Comparison of ENCODE assay signal across 17 cellular contexts in the genomic region with DNA sequence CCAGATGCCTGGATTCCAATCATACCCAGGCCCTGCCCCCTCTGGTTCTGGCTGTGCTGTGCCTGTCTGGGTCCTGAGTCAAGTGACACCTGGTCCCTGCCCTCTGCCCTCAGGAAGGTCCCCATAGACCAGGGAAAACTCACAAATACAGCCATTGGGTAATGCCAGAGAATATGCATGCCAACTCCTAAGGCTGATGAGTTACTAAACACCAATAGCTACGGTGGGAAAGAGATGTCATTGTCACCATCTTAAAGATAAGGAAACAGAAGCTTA. TPM values are rescaled to one million over a fixed set of nuclear protein-coding genes. Genes with fewer than 3 reads are reported as not detected.
A peak's percentile ranks its signal among the peaks of the same experiment; 100 is the strongest.
DNase-seq lines count a peak whose midpoint lies in the region; ATAC-seq, FAIRE-seq and TF ChIP-seq lines count a peak whose summit lies in the region.
"Had no signal": no experiment of that assay in that cellular context is flagged by ENCODE, and none has a peak within 500 bp of the region (broad histone marks: within the 10 kb centered on the region; RNA-seq: fewer than 3 reads in every experiment).

No MANE protein-coding gene starts in this region.

- H3K79me2 ChIP-seq in K562 (ENCODE audit: control insufficient read depth, insufficient read depth, low read length): no peaks in the 10 kb centered on the region
- peaks cover 2% of the 10 kb centered on the region for H3K79me2 ChIP-seq in trophoblast cell (ENCODE audit: control insufficient read depth, insufficient read depth, low read length, poor library complexity)

- H3K9me1 ChIP-seq in K562 (ENCODE audit: control insufficient read depth, insufficient read depth, low read length): peaks cover 5% of the 10 kb centered on the region

- H3K79me1 ChIP-seq in trophoblast cell (ENCODE audit: low read length) (peaks cover 13% of the 10 kb centered on the region), mesenchymal stem cell (replicated peaks; ENCODE audit: low read length, poor library complexity, severe bottlenecking) (no peaks in the 10 kb centered on the region)

- H3K36me3 ChIP-seq in K562 (ENCODE audit: control insufficient read depth, insufficient read depth, low read length): no peaks in the 10 kb centered on the region
- peaks cover 0 to 2% of the 10 kb centered on the region in 2 experiments for H3K36me3 ChIP-seq in trophoblast cell (ENCODE audit: control insufficient read depth in 1 of 2, insufficient read depth in 2 of 2, low read length in 2 of 2)
- no peaks in the 10 kb centered on the region for H3K36me3 ChIP-seq in esophagus squamous epithelium
- no peaks in the 10 kb centered on the region for H3K36me3 ChIP-seq in mesenchymal stem cell (ENCODE audit: control insufficient read depth in 1 of 2, insufficient read depth in 2 of 2, low read depth in 1 of 2, low read length in 2 of 2)
- H3K36me3 ChIP-seq: HAP-1 had no signal

- CTCF ChIA-PET in K562 (lab: Yijun Ruan, JAX; ENCODE audit: low intra/inter-chr PET ratio): no interaction called here
- CTCF ChIA-PET in HEK293T (lab: Yijun Ruan, JAX): interaction anchor here (0.5 kb wide), 1 partner anchor 92 kb away, joined by 3 read pairs; no protein-coding TSS in a partner anchor

- DNase-seq in ELF-1 (ENCODE audit: low read depth, low spot score) (peak; percentile 27), K562 (ENCODE audit: extremely low read depth in 1 of 4, low spot score in 3 of 4) (no peak), left lobe of liver (ENCODE audit: low spot score) (no peak), trophoblast cell (peak in 1 of 2 donors; percentile 13), esophagus squamous epithelium (lab: John Stamatoyannopoulos, UW) (no peak), HEK293T (ENCODE audit: extremely low spot score) (no peak), mesenchymal stem cell (no peak)
- DNase-seq: ACHN; AML-193; Calu3; CD4-positive, alpha-beta memory T cell; DMS79 treated with DMSO at 0.1 percent for 48 hours; GM23248 had no signal

- no peak for TF ChIP-seq CTCF in K562 (IDR thresholded peaks at IDR 0.05 in 2 of 3, conservative IDR thresholded peaks at IDR 0.05 in 1 of 3; ENCODE audit: insufficient read depth in 2 of 3, low read depth in 1 of 3, low read length in 3 of 3)
- TF ChIP-seq CTCF in esophagus squamous epithelium (IDR thresholded peaks at IDR 0.05): no peak

- H3K4me3 ChIP-seq in K562 (peak overlapping the region; percentile 3; the same call in 1 of the 2 replicates), trophoblast cell (ENCODE audit: low read depth, low read length) (no peak overlapping the region), esophagus squamous epithelium (no peak overlapping the region), mesenchymal stem cell (ENCODE audit: insufficient read depth in 1 of 2, low read depth in 1 of 2, low read length in 2 of 2) (no peak overlapping the region)
- H3K4me3 ChIP-seq: GM23248, HAP-1 had no signal

- no peak overlapping the region for H2BK15ac ChIP-seq in mesenchymal stem cell (ENCODE audit: low read depth, poor library complexity, severe bottlenecking)

- TF ChIP-seq POLR2A in K562 (conservative IDR thresholded peaks at IDR 0.05) (no peak), esophagus squamous epithelium (IDR thresholded peaks at IDR 0.05) (no peak)

- no peak overlapping the region for H2BK12ac ChIP-seq in trophoblast cell (ENCODE audit: low read length)
- H2BK12ac ChIP-seq in mesenchymal stem cell (ENCODE audit: low read length in 2 of 2): no peak overlapping the region

- no peak overlapping the region for H2AK5ac ChIP-seq in trophoblast cell (ENCODE audit: low read length)
- H2AK5ac ChIP-seq in mesenchymal stem cell (ENCODE audit: low read length, severe bottlenecking): no peak overlapping the region

- no TSS peak for BruUV-seq in K562 (replicated peaks; lab: Mats Ljungman, UMichigan)

- POLR2A ChIA-PET in K562 (lab: Yijun Ruan, JAX) (interaction anchor here (0.6 to 1.1 kb wide), 2 partner anchors 78 to 612 kb away, joined by 3 read pairs; no protein-coding TSS in a partner anchor), HEK293T (lab: Yijun Ruan, JAX) (interaction anchor here (1.3 kb wide), 1 partner anchor 43 kb away, joined by 3 read pairs; the partner anchor contains the start of gene ZNF273)

- H2BK5ac ChIP-seq in trophoblast cell (ENCODE audit: low read depth, low read length, poor library complexity) (no peak overlapping the region), mesenchymal stem cell (ENCODE audit: low read depth, low read length, poor library complexity, severe bottlenecking) (no peak overlapping the region)

- FAIRE-seq in K562 (lab: Jason Lieb, UNC): no peak
- FAIRE-seq: A204.1, G401.6, GM12891 had no signal

- intact Hi-C loops in K562 (cut with micrococcal nuclease): loop anchor here (5.0 kb wide), 2 partner anchors 43 to 308 kb away; partner anchors contain the start of gene ZNF273
- intact Hi-C loops in esophagus squamous epithelium (cut with DNase I): no loop called here

- H3K27ac ChIP-seq in K562 (ENCODE audit: extremely low read depth, low read depth, low read length) (peak overlapping the region; percentile 88), trophoblast cell (ENCODE audit: low read depth, low read length) (no peak overlapping the region), esophagus squamous epithelium (peak overlapping the region in 2 of 4 donors; percentile 51 to 58), mesenchymal stem cell (ENCODE audit: low read length, poor library complexity, severe bottlenecking) (no peak overlapping the region)
- H3K27ac ChIP-seq: GM23248 had no signal

- peaks cover 21 to 41% of the 10 kb centered on the region in 2 experiments for H3K4me1 ChIP-seq in K562 (replicated peaks in 1 of 2; ENCODE audit: control insufficient read depth in 2 of 2, insufficient read depth in 2 of 2, low read length in 2 of 2)
- H3K4me1 ChIP-seq in trophoblast cell (ENCODE audit: control insufficient read depth in 1 of 2, insufficient read depth in 2 of 2, low read length in 2 of 2): peaks cover 30 to 31% of the 10 kb centered on the region in 2 experiments
- H3K4me1 ChIP-seq in esophagus squamous epithelium: peaks cover 11 to 33% (median 13%) of the 10 kb centered on the region in 3 donors
- peaks cover 5% of the 10 kb centered on the region for H3K4me1 ChIP-seq in mesenchymal stem cell (ENCODE audit: control insufficient read depth, insufficient read depth, low read depth, low read length)
- H3K4me1 ChIP-seq: HAP-1 had no signal

- H3K9ac ChIP-seq in K562 (ENCODE audit: insufficient read depth in 1 of 2, low read depth in 2 of 2, low read length in 2 of 2): peak overlapping the region; percentile 66 to 68; a peak in 3 of 4 replicates
- no peak overlapping the region for H3K9ac ChIP-seq in trophoblast cell (ENCODE audit: low read length)
- no peak overlapping the region for H3K9ac ChIP-seq in mesenchymal stem cell (ENCODE audit: low read length)
- H3K9ac ChIP-seq: GM23248 had no signal

- ATAC-seq in K562 (peak; percentile 14), left lobe of liver (peak; percentile 61)

- TF ChIP-seq EP300 in K562 (IDR thresholded peaks at IDR 0.05; ENCODE audit: low read length): no peak

- H4K8ac ChIP-seq in trophoblast cell (ENCODE audit: low read depth, low read length): no peak overlapping the region
- no peak overlapping the region for H4K8ac ChIP-seq in mesenchymal stem cell (ENCODE audit: low read length)

- H2AFZ ChIP-seq in K562 (ENCODE audit: low read depth, low read length) (0 out of 2 replicates have a peak overlapping the region, but pooled peaks have one; percentile 17), trophoblast cell (ENCODE audit: insufficient read depth, low read length, poor library complexity) (no peak overlapping the region), mesenchymal stem cell (ENCODE audit: low read depth, low read length) (no peak overlapping the region)
- H2AFZ ChIP-seq: GM23248 had no signal

- no peak for TF ChIP-seq RAD21 in K562 (CRISPR knock-in tag; conservative IDR thresholded peaks at IDR 0.05 in 1 of 2, IDR thresholded peaks at IDR 0.05 in 1 of 2)

- H2BK120ac ChIP-seq in trophoblast cell (ENCODE audit: insufficient read depth, low read length, poor library complexity): no peak overlapping the region
- no peak overlapping the region for H2BK120ac ChIP-seq in mesenchymal stem cell (ENCODE audit: low read depth, low read length)

- H3K4ac ChIP-seq in trophoblast cell (ENCODE audit: low read depth, low read length) (no peak overlapping the region), mesenchymal stem cell (ENCODE audit: low read depth in 1 of 2, low read length in 2 of 2) (no peak overlapping the region)

- no peaks in the 10 kb centered on the region for H4K20me1 ChIP-seq in K562 (replicated peaks; ENCODE audit: control insufficient read depth, insufficient read depth, low read length)

- H3K18ac ChIP-seq in trophoblast cell (ENCODE audit: low read length) (no peak overlapping the region), mesenchymal stem cell (ENCODE audit: low read depth in 1 of 2, low read length in 2 of 2) (no peak overlapping the region)

- in situ Hi-C loops in K562 (cut with MboI): loop anchor here (5.0 kb wide), 1 partner anchor 277 kb away; no protein-coding TSS in a partner anchor

- H3K27me3 ChIP-seq in K562 (ENCODE audit: control insufficient read depth in 2 of 2, insufficient read depth in 2 of 2, low read length in 2 of 2): no peaks in the 10 kb centered on the region
- H3K27me3 ChIP-seq in trophoblast cell (ENCODE audit: insufficient read depth, low read length): no peaks in the 10 kb centered on the region
- peaks cover 0 to 42% (median 7%) of the 10 kb centered on the region in 4 donors for H3K27me3 ChIP-seq in esophagus squamous epithelium
- peaks cover 11 to 36% of the 10 kb centered on the region in 2 experiments for H3K27me3 ChIP-seq in mesenchymal stem cell (ENCODE audit: control insufficient read depth in 1 of 2, insufficient read depth in 1 of 2, low read length in 2 of 2)

- H3K9me3 ChIP-seq in K562 (replicated peaks; ENCODE audit: control insufficient read depth, insufficient read depth, low read depth, low read length) (peaks cover 22% of the 10 kb centered on the region), trophoblast cell (ENCODE audit: insufficient read depth, low read depth, low read length) (peaks cover 3% of the 10 kb centered on the region), esophagus squamous epithelium (no peaks in the 10 kb centered on the region), mesenchymal stem cell (ENCODE audit: control insufficient read depth, low read length) (no peaks in the 10 kb centered on the region)
- H3K9me3 ChIP-seq: HAP-1 had no signal

- peak overlapping the region; percentile 80 for H3K4me2 ChIP-seq in K562 (ENCODE audit: insufficient read depth, low read length)
- peak overlapping the region; percentile 11 for H3K4me2 ChIP-seq in trophoblast cell (ENCODE audit: low read length)
- no peak overlapping the region for H3K4me2 ChIP-seq in mesenchymal stem cell (ENCODE audit: low read length, poor library complexity, severe bottlenecking)

- H3K23ac ChIP-seq in trophoblast cell (ENCODE audit: low read length): no peak overlapping the region
- no peak overlapping the region for H3K23ac ChIP-seq in mesenchymal stem cell (ENCODE audit: low read length in 2 of 2)

- H4K91ac ChIP-seq in trophoblast cell (ENCODE audit: low read depth, low read length): peak overlapping the region; percentile 45
- no peak overlapping the region for H4K91ac ChIP-seq in mesenchymal stem cell (ENCODE audit: low read length)

- H4K12ac ChIP-seq in trophoblast cell (ENCODE audit: low read depth, low read length): no peak overlapping the region

- no peak overlapping the region for H3K14ac ChIP-seq in trophoblast cell (ENCODE audit: low read length)
- H3K14ac ChIP-seq in mesenchymal stem cell (ENCODE audit: low read length in 2 of 2): no peak overlapping the region

- 7% methylated on average over 1 of the region's 1 CpG for WGBS in K562 (ENCODE audit: insufficient coverage, low coverage, missing lambda C conversion rate)
- no CpG with 5 or more reads among the region's 1 CpG for WGBS in trophoblast cell (ENCODE audit: extremely low coverage, insufficient coverage, insufficient read length)
- 31 to 43% methylated on average over 1 of the region's 1 CpG for WGBS in esophagus squamous epithelium, 2 donors
- WGBS in mesenchymal stem cell: 69% methylated on average over 1 of the region's 1 CpG

RNA-seq across cellular contexts. Expression of gene ZNF273, which starts 42.3 kb away (rescaled TPM):
- 15.0 and 51.2 TPM in 2 replicates for total RNA-seq in K562 (2011; cell fraction: chromatin; rRNA removed; ENCODE audit: low replicate concordance)
- 11.5 and 16.4 TPM in 2 replicates for total RNA-seq in K562 (2011; cell fraction: nucleolus; rRNA removed)
- 27.9 and 35.1 TPM in 2 replicates for total RNA-seq in K562 (2011; cell fraction: nucleoplasm; rRNA removed)
- total RNA-seq in K562 (2014; rRNA removed) (16.9 and 18.2 TPM in 2 replicates), K562 (2014; rRNA removed; fragmentation: Illumina TruSeq; extraction: Trizol) (29.5 and 33.1 TPM in 2 replicates), K562 (2015; rRNA removed; fragmentation: Illumina TruSeq; extraction: Trizol) (21.3 and 26.1 TPM in 2 replicates), K562 (2021) (14.7 and 15.6 TPM in 2 replicates), left lobe of liver (0.48 TPM), esophagus squamous epithelium (10 to 100 TPM in 3 of 4 donors, 1 to 10 TPM in 1; 8.0 to 43.3 (median 14.0) TPM)
- polyA plus RNA-seq in K562 (2011; rRNA removed) (18.1 and 20.7 TPM in 2 replicates), K562 (2014; fragmentation: Illumina TruSeq; extraction: Trizol) (19.5 and 20.8 TPM in 2 replicates), K562 (2014; fragmentation: Nextera tagmentation; extraction: Ambion mirVana) (10 to 100 TPM; 20.2 to 37.0 TPM), K562 (2014; rRNA removed) (13.3 and 14.8 TPM in 2 replicates)
- polyA plus RNA-seq in K562 (2011; cell fraction: cytosol; rRNA removed): 6.7 and 10.2 TPM in 2 replicates
- 6.4 and 6.8 TPM in 2 replicates for polyA plus RNA-seq in K562 (2011; cell fraction: nucleus; rRNA removed)
- 9.8 and 13.5 TPM in 2 replicates for polyA plus RNA-seq in K562 (2012)
- 25.1 and 37.0 TPM in 2 replicates for polyA minus RNA-seq in K562 (2011; rRNA and poly(A)+ RNA removed)
- 12.7 and 14.8 TPM in 2 replicates for polyA minus RNA-seq in K562 (2011; cell fraction: cytosol; rRNA and poly(A)+ RNA removed)
- polyA minus RNA-seq in K562 (2011; cell fraction: nucleus; rRNA and poly(A)+ RNA removed): 11.2 and 20.3 TPM in 2 replicates
- polyA plus RNA-seq in trophoblast cell (2013): 6.1 and 6.4 TPM in 2 replicates
- polyA plus RNA-seq in mesenchymal stem cell (2013, experiment 1 of 2): 1.4 TPM
- polyA plus RNA-seq in mesenchymal stem cell (2013, experiment 2 of 2): 1.2 TPM

RNA-seq across cellular contexts. Expression of gene ZNF117, which starts 45.4 kb away (rescaled TPM):
- 13.4 and 57.5 TPM in 2 replicates for total RNA-seq in K562 (2011; cell fraction: chromatin; rRNA removed; ENCODE audit: low replicate concordance)
- 6.2 and 10.7 TPM in 2 replicates for total RNA-seq in K562 (2011; cell fraction: nucleolus; rRNA removed)
- total RNA-seq in K562 (2011; cell fraction: nucleoplasm; rRNA removed): 23.7 and 38.9 TPM in 2 replicates
- total RNA-seq in K562 (2014; rRNA removed) (6.3 and 6.7 TPM in 2 replicates), K562 (2014; rRNA removed; fragmentation: Illumina TruSeq; extraction: Trizol) (15.5 and 17.4 TPM in 2 replicates), K562 (2015; rRNA removed; fragmentation: Illumina TruSeq; extraction: Trizol) (16.4 and 18.9 TPM in 2 replicates), K562 (2021) (8.5 and 9.3 TPM in 2 replicates), left lobe of liver (2.6 TPM), esophagus squamous epithelium (10 to 100 TPM in 2 of 4 donors, 1 to 10 TPM in 2; 3.7 to 17.3 (median 10.9) TPM)
- polyA plus RNA-seq in K562 (2011; rRNA removed) (14.4 and 17.8 TPM in 2 replicates), K562 (2014; fragmentation: Illumina TruSeq; extraction: Trizol) (13.3 and 17.6 TPM in 2 replicates), K562 (2014; fragmentation: Nextera tagmentation; extraction: Ambion mirVana) (1 to 10 TPM; 2.5 to 3.7 TPM), K562 (2014; rRNA removed) (12.8 and 14.1 TPM in 2 replicates)
- 0.88 and 2.7 TPM in 2 replicates for polyA plus RNA-seq in K562 (2011; cell fraction: cytosol; rRNA removed)
- 24.7 and 26.3 TPM in 2 replicates for polyA plus RNA-seq in K562 (2011; cell fraction: nucleus; rRNA removed)
- polyA plus RNA-seq in K562 (2012): 7.3 and 50.4 TPM in 2 replicates
- polyA minus RNA-seq in K562 (2011; rRNA and poly(A)+ RNA removed): 13.7 and 17.5 TPM in 2 replicates
- 2.5 and 3.2 TPM in 2 replicates for polyA minus RNA-seq in K562 (2011; cell fraction: cytosol; rRNA and poly(A)+ RNA removed)
- polyA minus RNA-seq in K562 (2011; cell fraction: nucleus; rRNA and poly(A)+ RNA removed): 18.8 and 29.1 TPM in 2 replicates
- 14.0 and 14.5 TPM in 2 replicates for polyA plus RNA-seq in trophoblast cell (2013)
- polyA plus RNA-seq in mesenchymal stem cell (2013, experiment 1 of 2): 3.1 TPM
- polyA plus RNA-seq in mesenchymal stem cell (2013, experiment 2 of 2): 2.8 TPM

Comparison
In these comparisons a context has a peak if more than half of its experiments do, and no peak if none do; other contexts are left out.
1. H3K9ac ChIP-seq: peak in K562 (2 of 2); none in trophoblast cell (single experiment) and mesenchymal stem cell (single experiment).